ENCODE assay signal across 18 cellular contexts in the genomic region with DNA sequence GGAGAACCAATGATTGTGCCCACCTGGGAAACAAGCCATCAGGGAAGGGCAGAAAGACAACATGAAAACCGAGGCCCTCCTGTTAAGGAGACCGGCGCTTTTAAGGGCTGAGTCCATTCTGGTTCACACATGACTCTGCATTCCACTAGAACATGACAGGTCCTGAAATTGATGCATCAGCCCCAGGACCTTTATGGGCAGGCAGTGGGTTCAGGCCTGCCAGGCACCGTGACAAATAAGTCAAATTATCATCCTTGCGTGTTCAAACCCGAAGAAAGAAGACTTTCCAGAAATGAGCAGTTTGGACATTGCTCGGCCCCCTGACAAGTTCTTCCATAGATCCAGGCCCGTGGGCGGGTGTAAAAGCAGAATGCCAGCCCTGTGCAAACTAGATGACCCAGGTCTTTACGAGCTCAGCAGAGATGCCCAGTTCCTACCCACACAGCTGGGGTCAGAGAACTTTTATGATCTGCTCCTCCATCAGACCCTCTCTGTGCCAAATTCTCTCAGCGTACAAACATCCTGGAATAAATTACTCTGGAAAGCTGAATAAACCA.
A peak's percentile ranks its signal among the peaks of the same experiment; 100 is the strongest.
DNase-seq lines count a peak whose midpoint lies in the region; TF ChIP-seq lines count a peak whose summit lies in the region.
"Had no signal": no experiment of that assay in that cellular context is flagged by ENCODE, and none has a peak within 500 bp of the region (broad histone marks: within the 10 kb centered on the region; RNA-seq: fewer than 3 reads in every experiment).

No MANE protein-coding gene starts in this region.

- no peak overlapping the region for H3K4me3 Mint-ChIP-seq in mesothelial cell of epicardium
- H3K4me3 Mint-ChIP-seq: CD4-positive, alpha-beta memory T cell had no signal

- H3K4me1 ChIP-seq in spleen (no peaks in the 10 kb centered on the region), mesendoderm (ENCODE audit: control insufficient read depth, low read depth, low read length) (peaks cover 2% of the 10 kb centered on the region)
- H3K4me1 ChIP-seq: BLaER1 treated with 17β-estradiol and CSF1 and Interleukin-3, amounts not matched to agents 10 nM and 100 nM; SJCRH30 had no signal

- TF ChIP-seq CTCF in mesothelial cell of epicardium (IDR thresholded peaks at IDR 0.05; ENCODE audit: unreplicated experiment) = no peak
- no peak for TF ChIP-seq CTCF in spleen (IDR thresholded peaks at IDR 0.05 in 8 of 11, conservative IDR thresholded peaks at IDR 0.05 in 3 of 11)

- DNase-seq in NCI-H69 (lab: John Stamatoyannopoulos, UW) = peak; percentile 31
- DNase-seq in epithelial cell of prostate (ENCODE audit: low read depth, low spot score) = peak; percentile 68
- DNase-seq in mesothelial cell of epicardium (ENCODE audit: low spot score in 2 of 2, unreplicated experiment in 2 of 2) = no peak
- DNase-seq in spleen = no peak
- DNase-seq in activated CD4-positive, CD25-positive, alpha-beta regulatory T cell (lab: John Stamatoyannopoulos, UW) = no peak
- no peak for DNase-seq in mesendoderm
- no peak for DNase-seq in NCI-H1694 (lab: John Stamatoyannopoulos, UW)
- DNase-seq: CD4-positive, alpha-beta memory T cell; IMR-90; MV-4-11; NCI-H1105 treated with DMSO at 0.1 percent for 48 hours; NCI-H2171; NCI-H345; NCI-H524; NCI-H82; SJCRH30 had no signal

- peaks cover 48% of the 10 kb centered on the region for H3K4me1 Mint-ChIP-seq in mesothelial cell of epicardium
- H3K4me1 Mint-ChIP-seq: CD4-positive, alpha-beta memory T cell had no signal

- H4K5ac ChIP-seq in mesendoderm (ENCODE audit: low read length) = no peak overlapping the region

- H3K27me3 Mint-ChIP-seq in mesothelial cell of epicardium (ENCODE audit: low read depth) = no peaks in the 10 kb centered on the region
- H3K27me3 Mint-ChIP-seq: CD4-positive, alpha-beta memory T cell had no signal

- intact Hi-C loops in spleen (cut with DNase I; ENCODE audit: low total_unique reads) = no loop called here

- H3K4me3 ChIP-seq in spleen (no peak overlapping the region), mesendoderm (ENCODE audit: low read length) (no peak overlapping the region)
- H3K4me3 ChIP-seq: BLaER1 treated with 17β-estradiol and CSF1 and Interleukin-3, amounts not matched to agents 10 nM and 100 nM; SJCRH30 had no signal

- WGBS in spleen, 5 donors = 75 to 89% (median 84%) methylated on average over 11 of the region's 11 CpGs
- WGBS in mesendoderm (ENCODE audit: extremely low coverage, insufficient coverage, low lambda C conversion rate) = no CpG with 5 or more reads among the region's 11 CpGs

- H2AK5ac ChIP-seq in mesendoderm (ENCODE audit: low read length) = no peak overlapping the region

- no peak overlapping the region for H3K4me2 ChIP-seq in mesendoderm (ENCODE audit: low read length)
- H3K4me2 ChIP-seq: BLaER1 treated with 17β-estradiol and CSF1 and Interleukin-3, amounts not matched to agents 10 nM and 100 nM; KMS-11 had no signal

- no peaks in the 10 kb centered on the region for H3K79me1 ChIP-seq in mesendoderm (ENCODE audit: low read length)

- H3K9ac ChIP-seq in mesendoderm (ENCODE audit: low read length) = no peak overlapping the region
- H3K9ac ChIP-seq: BLaER1 treated with 17β-estradiol and CSF1 and Interleukin-3, amounts not matched to agents 10 nM and 100 nM; KMS-11 had no signal

- H2BK120ac ChIP-seq in mesendoderm (ENCODE audit: low read depth, low read length) = no peak overlapping the region

- no peaks in the 10 kb centered on the region for H3K36me3 Mint-ChIP-seq in mesothelial cell of epicardium
- H3K36me3 Mint-ChIP-seq: CD4-positive, alpha-beta memory T cell had no signal

- peak overlapping the region; percentile 55 for H3K27ac Mint-ChIP-seq in mesothelial cell of epicardium
- H3K27ac Mint-ChIP-seq: CD4-positive, alpha-beta memory T cell had no signal

- no peak overlapping the region for H3K18ac ChIP-seq in mesendoderm (ENCODE audit: low read length)

- no peaks in the 10 kb centered on the region for H3K9me3 ChIP-seq in spleen
- H3K9me3 ChIP-seq: BLaER1 treated with 17β-estradiol and CSF1 and Interleukin-3, amounts not matched to agents 10 nM and 100 nM; SJCRH30 had no signal

- H3K36me3 ChIP-seq in spleen (no peaks in the 10 kb centered on the region), mesendoderm (ENCODE audit: control insufficient read depth, insufficient read depth, low read length) (no peaks in the 10 kb centered on the region)
- H3K36me3 ChIP-seq: SJCRH30 had no signal

- H3K27me3 ChIP-seq in spleen (replicated peaks in 1 of 7) (no peaks in the 10 kb centered on the region), mesendoderm (ENCODE audit: insufficient read depth, low read length, poor library complexity) (no peaks in the 10 kb centered on the region)
- H3K27me3 ChIP-seq: BLaER1 treated with 17β-estradiol and CSF1 and Interleukin-3, amounts not matched to agents 10 nM and 100 nM; SJCRH30 had no signal

- H2BK15ac ChIP-seq in mesendoderm (replicated peaks; ENCODE audit: low read depth) = no peak overlapping the region

- H3K27ac ChIP-seq in epithelial cell of prostate (peak overlapping the region; percentile 3), spleen (no peak overlapping the region), mesendoderm (ENCODE audit: low read depth, low read length) (no peak overlapping the region)
- H3K27ac ChIP-seq: BLaER1 treated with 17β-estradiol and CSF1 and Interleukin-3, amounts not matched to agents 10 nM and 100 nM; KMS-11; SJCRH30 had no signal

- no peaks in the 10 kb centered on the region for H3K9me3 Mint-ChIP-seq in mesothelial cell of epicardium

- H4K8ac ChIP-seq in mesendoderm (ENCODE audit: low read depth, low read length) = no peak overlapping the region

- no peaks in the 10 kb centered on the region for H3K79me2 ChIP-seq in mesendoderm (ENCODE audit: control insufficient read depth, insufficient read depth, low read length)

- no peak overlapping the region for H3K4ac ChIP-seq in mesendoderm (ENCODE audit: low read depth, low read length)

- no peak overlapping the region for H3K56ac ChIP-seq in mesendoderm (ENCODE audit: low read length)

- H2BK5ac ChIP-seq in mesendoderm (ENCODE audit: low read length) = no peak overlapping the region

- TF ChIP-seq POLR2A in spleen (IDR thresholded peaks at IDR 0.05) = no peak

- no peak overlapping the region for H3K23ac ChIP-seq in mesendoderm (ENCODE audit: low read length)

Comparison
In these comparisons a context has a peak if more than half of its experiments do, and no peak if none do; other contexts are left out.
1. DNase-seq: peak in NCI-H69 (single experiment) and epithelial cell of prostate (single experiment); none in mesothelial cell of epicardium (0 of 2), spleen (single experiment), activated CD4-positive, CD25-positive, alpha-beta regulatory T cell (0 of 4), mesendoderm (single experiment) and NCI-H1694 (single experiment).